Comparison of ENCODE assay signal across 8 cellular contexts in genomic region chr14:69152944-69153847, GRCh38. TPM values are rescaled to one million over a fixed set of nuclear protein-coding genes. Genes with fewer than 3 reads are reported as not detected.
DNase-seq lines count a peak whose midpoint lies in the region; ATAC-seq and TF ChIP-seq lines count a peak whose summit lies in the region.

A gene with protein sequence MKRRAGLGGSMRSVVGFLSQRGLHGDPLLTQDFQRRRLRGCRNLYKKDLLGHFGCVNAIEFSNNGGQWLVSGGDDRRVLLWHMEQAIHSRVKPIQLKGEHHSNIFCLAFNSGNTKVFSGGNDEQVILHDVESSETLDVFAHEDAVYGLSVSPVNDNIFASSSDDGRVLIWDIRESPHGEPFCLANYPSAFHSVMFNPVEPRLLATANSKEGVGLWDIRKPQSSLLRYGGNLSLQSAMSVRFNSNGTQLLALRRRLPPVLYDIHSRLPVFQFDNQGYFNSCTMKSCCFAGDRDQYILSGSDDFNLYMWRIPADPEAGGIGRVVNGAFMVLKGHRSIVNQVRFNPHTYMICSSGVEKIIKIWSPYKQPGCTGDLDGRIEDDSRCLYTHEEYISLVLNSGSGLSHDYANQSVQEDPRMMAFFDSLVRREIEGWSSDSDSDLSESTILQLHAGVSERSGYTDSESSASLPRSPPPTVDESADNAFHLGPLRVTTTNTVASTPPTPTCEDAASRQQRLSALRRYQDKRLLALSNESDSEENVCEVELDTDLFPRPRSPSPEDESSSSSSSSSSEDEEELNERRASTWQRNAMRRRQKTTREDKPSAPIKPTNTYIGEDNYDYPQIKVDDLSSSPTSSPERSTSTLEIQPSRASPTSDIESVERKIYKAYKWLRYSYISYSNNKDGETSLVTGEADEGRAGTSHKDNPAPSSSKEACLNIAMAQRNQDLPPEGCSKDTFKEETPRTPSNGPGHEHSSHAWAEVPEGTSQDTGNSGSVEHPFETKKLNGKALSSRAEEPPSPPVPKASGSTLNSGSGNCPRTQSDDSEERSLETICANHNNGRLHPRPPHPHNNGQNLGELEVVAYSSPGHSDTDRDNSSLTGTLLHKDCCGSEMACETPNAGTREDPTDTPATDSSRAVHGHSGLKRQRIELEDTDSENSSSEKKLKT (minus strand): TSS chr14:69153119. CDS start chr14:69152978, 141 bp downstream.

- POLR2A ChIA-PET in activated CD4-positive, alpha-beta memory T cell treated with anti-CD3 and anti-CD28 coated beads for 36 hours (lab: Charles Lee) = interaction anchor here (0.8 to 1.6 kb wide), 5 partner anchors 15 to 614 kb away, joined by 3 to 8 read pairs (median 4); partner anchors contain the start of genes ERH, EXD2, SLC39A9 and SRSF5

- no peaks in the 10 kb centered on the region for H3K9me3 Mint-ChIP-seq in CD14-positive monocyte
- no peaks in the 10 kb centered on the region for H3K9me3 Mint-ChIP-seq in activated CD4-positive, alpha-beta memory T cell treated with anti-CD3 and anti-CD28 coated beads for 36 hours

- DNase-seq in CD14-positive monocyte (ENCODE audit: low spot score) (peak; percentile 87), NCI-H82 treated with DMSO at 0.1 percent for 48 hours (lab: John Stamatoyannopoulos, UW; ENCODE audit: unreplicated experiment) (peak; percentile 71), dermis microvascular lymphatic vessel endothelial cell (ENCODE audit: low read depth in 2 of 2) (peak; percentile 84 to 96), right lobe of liver (peak; percentile 96 to 98 (median 97))
- peak; percentile 96 for DNase-seq in activated CD4-positive, alpha-beta memory T cell treated with anti-CD3 and anti-CD28 coated beads for 36 hours
- DNase-seq in stimulated activated CD4-positive, alpha-beta T cell treated with anti-CD3 and anti-CD28 coated beads, Interleukin-4, amount 100 ng/mL, for 24 hours = peak; percentile 92

- H3K4me3 Mint-ChIP-seq in CD14-positive monocyte = peak within 1 kb of the TSS; percentile 84 to 98
- H3K4me3 Mint-ChIP-seq in activated CD4-positive, alpha-beta memory T cell treated with anti-CD3 and anti-CD28 coated beads for 36 hours = peak within 1 kb of the TSS; percentile 91

- under 1% methylated on average over 23 of the region's 97 CpGs for WGBS in right lobe of liver (ENCODE audit: insufficient coverage, low coverage, low lambda C conversion rate, missing lambda C conversion rate)

- H3K4me1 Mint-ChIP-seq in CD14-positive monocyte = peaks cover 27% of the 10 kb centered on the region
- H3K4me1 Mint-ChIP-seq in activated CD4-positive, alpha-beta memory T cell treated with anti-CD3 and anti-CD28 coated beads for 36 hours (ENCODE audit: low read depth) = peaks cover 33% of the 10 kb centered on the region

- H3K9me3 ChIP-seq in right lobe of liver = no peaks in the 10 kb centered on the region

- no peaks in the 10 kb centered on the region for H3K27me3 ChIP-seq in right lobe of liver

- CTCF ChIA-PET in activated CD4-positive, alpha-beta memory T cell treated with anti-CD3 and anti-CD28 coated beads for 36 hours (lab: Charles Lee) = interaction anchor here (0.6 to 10.6 kb wide), 4 partner anchors 21 to 243 kb away, joined by 3 to 146 read pairs (median 4); no protein-coding TSS in a partner anchor

- peaks cover 0 to 15% (median 6%) of the 10 kb centered on the region in 4 donors for H3K4me1 ChIP-seq in right lobe of liver

- H3K4me3 ChIP-seq in right lobe of liver = peak within 1 kb of the TSS; percentile 87 to 91 (median 88)

- peak within 1 kb of the TSS; percentile 88 to 94 (median 93) for H3K27ac Mint-ChIP-seq in CD14-positive monocyte
- H3K27ac Mint-ChIP-seq in activated CD4-positive, alpha-beta memory T cell treated with anti-CD3 and anti-CD28 coated beads for 36 hours = peak within 1 kb of the TSS; percentile 92

- peaks cover 0 to 4% (median 0%) of the 10 kb centered on the region in 4 donors for H3K36me3 ChIP-seq in right lobe of liver

- TF ChIP-seq CTCF in CD14-positive monocyte (IDR thresholded peaks at IDR 0.05) (no peak), right lobe of liver (IDR thresholded peaks at IDR 0.05) (peak in 1 of 4 donors; percentile 11)

- H3K36me3 Mint-ChIP-seq in CD14-positive monocyte = peaks cover 9 to 10% of the 10 kb centered on the region in 2 donors
- peaks cover 10% of the 10 kb centered on the region for H3K36me3 Mint-ChIP-seq in activated CD4-positive, alpha-beta memory T cell treated with anti-CD3 and anti-CD28 coated beads for 36 hours

- ATAC-seq in GM19397 (IDR thresholded peaks at IDR 0.05; ENCODE audit: unreplicated experiment) (peak; percentile 83), HG03571 (IDR thresholded peaks at IDR 0.05; ENCODE audit: unreplicated experiment) (peak; percentile 78), right lobe of liver (peak; percentile 88 to 96 (median 92))

- TF ChIP-seq POLR2A in right lobe of liver (IDR thresholded peaks at IDR 0.05) = peak; percentile 88

- H3K27ac ChIP-seq in right lobe of liver = peak within 1 kb of the TSS; percentile 90 to 94 (median 90)

- H3K27me3 Mint-ChIP-seq in CD14-positive monocyte (ENCODE audit: low read depth in 3 of 3) = peaks cover 4 to 30% (median 29%) of the 10 kb centered on the region in 3 donors
- H3K27me3 Mint-ChIP-seq in activated CD4-positive, alpha-beta memory T cell treated with anti-CD3 and anti-CD28 coated beads for 36 hours = no peaks in the 10 kb centered on the region

- intact Hi-C loops in CD14-positive monocyte (cut with micrococcal nuclease) = no loop called here
- intact Hi-C loops in activated CD4-positive, alpha-beta memory T cell treated with anti-CD3 and anti-CD28 coated beads for 36 hours (cut with micrococcal nuclease) = loop anchor here (1.0 to 5.0 kb wide), 4 partner anchors 24 to 1456 kb away; partner anchors contain the start of genes COX16, RDH11 and SUSD6
- intact Hi-C loops in right lobe of liver (cut with DNase I) = no loop called here

RNA-seq across cellular contexts. Expression of the gene that starts here (rescaled TPM):
- polyA plus RNA-seq in CD14-positive monocyte = 10 to 100 TPM; 22.2 to 30.6 TPM
- total RNA-seq in activated CD4-positive, alpha-beta memory T cell treated with anti-CD3 and anti-CD28 coated beads for 36 hours = 10 to 100 TPM; 32.3 to 34.0 TPM
- total RNA-seq in dermis microvascular lymphatic vessel endothelial cell (9.5 and 16.6 TPM in 2 replicates), right lobe of liver (10 to 100 TPM; 21.8 to 31.4 (median 28.0) TPM)

Comparison
In these comparisons a context has a peak if more than half of its experiments do, and no peak if none do; other contexts are left out.
1. Peak in every context shown above with its lines: DNase-seq, ATAC-seq, H3K4me3 ChIP-seq and H3K27ac ChIP-seq.